In the genomic region with DNA sequence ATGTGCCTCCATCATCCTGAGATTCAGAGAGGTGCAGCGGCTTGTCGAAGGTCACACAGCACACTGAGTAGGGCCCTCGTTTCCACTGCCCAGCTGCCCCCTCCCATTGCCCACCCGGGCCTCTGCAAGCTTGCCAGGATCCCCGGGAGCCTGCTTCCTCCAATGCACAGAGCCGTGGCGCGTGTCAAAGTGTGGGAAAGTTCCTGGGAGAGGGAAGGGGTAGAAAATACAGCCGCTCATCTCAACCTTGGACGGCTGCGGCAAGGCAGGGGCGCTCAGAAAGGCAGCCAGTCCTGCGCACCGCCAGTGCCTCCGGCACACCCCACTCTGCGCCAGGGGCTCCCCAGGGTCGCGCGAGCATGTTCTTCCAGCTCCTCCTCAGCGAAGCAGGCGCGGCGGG, we compare ENCODE assay signal across 8 cellular contexts. TPM values are rescaled to one million over a fixed set of nuclear protein-coding genes. Genes with fewer than 3 reads are reported as not detected.
"Had no signal": no experiment of that assay in that cellular context is flagged by ENCODE, and none has a peak within 500 bp of the region (broad histone marks: within the 10 kb centered on the region; RNA-seq: fewer than 3 reads in every experiment).

No MANE protein-coding gene starts in this region.

RNA-seq across cellular contexts. Expression of a gene that starts 56.3 kb away (rescaled TPM):
- total RNA-seq: naive thymus-derived CD8-positive, alpha-beta T cell; osteoblast; prostate gland; smooth muscle cell; suprapubic skin; transverse colon; uterus had no signal
- polyA plus RNA-seq: naive thymus-derived CD8-positive, alpha-beta T cell; neural cell; smooth muscle cell had no signal
